Comparison of ENCODE assay signal across 8 cellular contexts in genomic region chr11:66976048-66976467, GRCh38. TPM values are rescaled to one million over a fixed set of nuclear protein-coding genes. Genes with fewer than 3 reads are reported as not detected.
DNase-seq lines count a peak whose midpoint lies in the region; ATAC-seq, FAIRE-seq and TF ChIP-seq lines count a peak whose summit lies in the region.

No MANE protein-coding gene starts in this region.

- DNase-seq in activated CD4-positive, alpha-beta T cell treated with anti-CD3 and anti-CD28 coated beads for 48 hours, result peak; percentile 54
- DNase-seq in activated CD4-positive, alpha-beta T cell treated with anti-CD3 and anti-CD28 coated beads for 1 hour, result no peak
- no peak for DNase-seq in RWPE1 (ENCODE audit: low spot score)
- peak; percentile 42 for DNase-seq in fibroblast of villous mesenchyme (ENCODE audit: low read depth)
- peak in 1 of 2 donors; percentile 62 for DNase-seq in stimulated activated effector memory CD8-positive, alpha-beta T cell treated with anti-CD3 and anti-CD28 coated beads, Interleukin-12 subunit alpha, Interleukin-12 subunit beta, amount 100 ng/mL, for 72 hours (ENCODE audit: low spot score in 2 of 2)
- no peak for DNase-seq in HTR-8/SVneo (ENCODE audit: insufficient read length, low spot score)
- DNase-seq in SW 1271 (lab: John Stamatoyannopoulos, UW), result no peak
- no peak for DNase-seq in SIG-M5 treated with dmso at 0.1 percent for 504 hours (lab: John Stamatoyannopoulos, UW; ENCODE audit: unreplicated experiment)

- H3K27ac ChIP-seq in RWPE1, result peak overlapping the region; percentile 98

- FAIRE-seq in HTR-8/SVneo (lab: Jason Lieb, UNC), result no peak

- no peak overlapping the region for H3K4me3 ChIP-seq in fibroblast of villous mesenchyme (ENCODE audit: low read depth, low read length)

- POLR2A ChIA-PET in RWPE1 (lab: Yijun Ruan, JAX; ENCODE audit: low non-redundant PET), result no interaction called here

- H3K36me3 Mint-ChIP-seq in stimulated activated effector memory CD8-positive, alpha-beta T cell treated with anti-CD3 and anti-CD28 coated beads, Interleukin-12 subunit alpha, Interleukin-12 subunit beta, amount 100 ng/mL, for 72 hours, result no peaks in the 10 kb centered on the region

- TF ChIP-seq CTCF in RWPE1 (conservative IDR thresholded peaks at IDR 0.05; ENCODE audit: low read depth) (no peak; the same call in 1 of the 2 replicates), fibroblast of villous mesenchyme (IDR thresholded peaks at IDR 0.05; ENCODE audit: insufficient read depth, low read depth, low read length) (peak; percentile 83)

- H3K4me3 Mint-ChIP-seq in stimulated activated effector memory CD8-positive, alpha-beta T cell treated with anti-CD3 and anti-CD28 coated beads, Interleukin-12 subunit alpha, Interleukin-12 subunit beta, amount 100 ng/mL, for 72 hours, result no peak overlapping the region

- peaks cover 16% of the 10 kb centered on the region for H3K4me1 Mint-ChIP-seq in stimulated activated effector memory CD8-positive, alpha-beta T cell treated with anti-CD3 and anti-CD28 coated beads, Interleukin-12 subunit alpha, Interleukin-12 subunit beta, amount 100 ng/mL, for 72 hours

- peak; percentile 20 for ATAC-seq in stimulated activated effector memory CD8-positive, alpha-beta T cell treated with anti-CD3 and anti-CD28 coated beads, Interleukin-12 subunit alpha, Interleukin-12 subunit beta, amount 100 ng/mL, for 72 hours

- H3K27ac Mint-ChIP-seq in stimulated activated effector memory CD8-positive, alpha-beta T cell treated with anti-CD3 and anti-CD28 coated beads, Interleukin-12 subunit alpha, Interleukin-12 subunit beta, amount 100 ng/mL, for 72 hours, result no peak overlapping the region

- CTCF ChIA-PET in RWPE1 (lab: Yijun Ruan, JAX), result interaction anchor here (0.6 to 1.1 kb wide), 14 partner anchors 10 to 134 kb away, joined by 3 to 5 read pairs (median 3); partner anchors contain the start of gene PC

- peaks cover 3% of the 10 kb centered on the region for H3K9me3 Mint-ChIP-seq in stimulated activated effector memory CD8-positive, alpha-beta T cell treated with anti-CD3 and anti-CD28 coated beads, Interleukin-12 subunit alpha, Interleukin-12 subunit beta, amount 100 ng/mL, for 72 hours

RNA-seq across cellular contexts. Expression of gene C11orf86, which starts 1.0 kb away (rescaled TPM):
- total RNA-seq in fibroblast of villous mesenchyme, result not detected in 2 replicates

RNA-seq across cellular contexts. Expression of gene PC, which starts 17.9 kb away (rescaled TPM):
- total RNA-seq in fibroblast of villous mesenchyme, result 11.7 and 12.6 TPM in 2 replicates

RNA-seq across cellular contexts. Expression of gene SYT12, which starts 46.9 kb away (rescaled TPM):
- total RNA-seq in fibroblast of villous mesenchyme, result 0.43 and 0.64 TPM in 2 replicates

Comparison
In these comparisons a context has a peak if more than half of its experiments do, and no peak if none do; other contexts are left out.
1. DNase-seq: peak in activated CD4-positive, alpha-beta T cell treated with anti-CD3 and anti-CD28 coated beads for 48 hours (single experiment) and fibroblast of villous mesenchyme (single experiment); none in activated CD4-positive, alpha-beta T cell treated with anti-CD3 and anti-CD28 coated beads for 1 hour (single experiment), RWPE1 (single experiment), HTR-8/SVneo (single experiment), SW 1271 (0 of 2) and SIG-M5 treated with dmso at 0.1 percent for 504 hours (single experiment).